Comparison of ENCODE assay signal across 8 cellular contexts in genomic region chr19:50475736-50476223, GRCh38. TPM values are rescaled to one million over a fixed set of nuclear protein-coding genes. Genes with fewer than 3 reads are reported as not detected.
A peak's percentile ranks its signal among the peaks of the same experiment; 100 is the strongest.
DNase-seq lines count a peak whose midpoint lies in the region; ATAC-seq and TF ChIP-seq lines count a peak whose summit lies in the region.

No MANE protein-coding gene starts in this region.

- H4K20me1 ChIP-seq in MM.1S (ENCODE audit: insufficient read depth, low read length), result peaks cover 3% of the 10 kb centered on the region; the same call in 1 of the 2 replicates

- H3K4me3 ChIP-seq in MM.1S (ENCODE audit: low read length), result peak overlapping the region; percentile 85; the same call in 1 of the 2 replicates
- H3K4me3 ChIP-seq in epithelial cell of proximal tubule (ENCODE audit: low read depth, low read length), result peak overlapping the region; percentile 98
- H3K4me3 ChIP-seq in retinal pigment epithelial cell (ENCODE audit: low read length), result peak overlapping the region; percentile 24

- H3K4me2 ChIP-seq in MM.1S (ENCODE audit: low read depth, low read length), result 0 out of 2 replicates have a peak overlapping the region, but pooled peaks have one; percentile 35

- peaks cover 31% of the 10 kb centered on the region for H3K79me2 ChIP-seq in MM.1S (ENCODE audit: low read length)

- ATAC-seq in GM19324 (IDR thresholded peaks at IDR 0.05; ENCODE audit: low FRiP score, unreplicated experiment) (peak; percentile 29), HG02610 (IDR thresholded peaks at IDR 0.05; ENCODE audit: unreplicated experiment) (no peak), omental fat pad (ENCODE audit: low FRiP score) (no peak), HG03439 (IDR thresholded peaks at IDR 0.05; ENCODE audit: unreplicated experiment) (no peak)

- TF ChIP-seq CTCF in MM.1S (IDR thresholded peaks at IDR 0.05; ENCODE audit: low read length), result no peak
- TF ChIP-seq CTCF in epithelial cell of proximal tubule (conservative IDR thresholded peaks at IDR 0.05; ENCODE audit: low read depth, low read length), result no peak
- TF ChIP-seq CTCF in retinal pigment epithelial cell (conservative IDR thresholded peaks at IDR 0.05; ENCODE audit: low read depth, low read length), result no peak
- TF ChIP-seq CTCF in GM13976 (IDR thresholded peaks at IDR 0.05; ENCODE audit: borderline replicate concordance, control extremely low read depth, extremely low read depth, insufficient read depth, missing control alignments), result no peak
- no peak for TF ChIP-seq CTCF in omental fat pad (IDR thresholded peaks at IDR 0.05)

- DNase-seq in MM.1S (no peak), epithelial cell of proximal tubule (ENCODE audit: low read depth) (no peak), retinal pigment epithelial cell (ENCODE audit: low read depth) (no peak), GM13976 (ENCODE audit: low spot score) (no peak), omental fat pad (ENCODE audit: low spot score) (no peak)

- H3K9ac ChIP-seq in MM.1S (ENCODE audit: low read length), result no peak overlapping the region

- H3K9me2 ChIP-seq in MM.1S (replicated peaks; ENCODE audit: insufficient read depth, low read length), result no peaks in the 10 kb centered on the region

- peaks cover 10% of the 10 kb centered on the region; the same call in 1 of the 2 replicates for H3K27me3 ChIP-seq in MM.1S (replicated peaks; ENCODE audit: insufficient read depth, low read length)

- no peak overlapping the region for H3K27ac ChIP-seq in MM.1S (ENCODE audit: low read length)

- peaks cover 5% of the 10 kb centered on the region; the same call in 1 of the 2 replicates for H3F3A ChIP-seq in MM.1S (ENCODE audit: insufficient read depth, low read length)

- H3K9me3 ChIP-seq in MM.1S (replicated peaks; ENCODE audit: insufficient read depth, low read length), result no peaks in the 10 kb centered on the region

- H3K36me3 ChIP-seq in MM.1S (replicated peaks; ENCODE audit: insufficient read depth, low read length), result no peaks in the 10 kb centered on the region

- in situ Hi-C loops in GM13976 (cut with MboI; ENCODE audit: low sequenced_read_pairs, unreplicated experiment), result no loop called here

- peak overlapping the region; percentile 40; the same call in 1 of the 2 replicates for H2AFZ ChIP-seq in MM.1S (ENCODE audit: low read length)

- no peaks in the 10 kb centered on the region for H3K4me1 ChIP-seq in MM.1S (ENCODE audit: low read length)

RNA-seq across cellular contexts. Expression of gene EMC10, which starts 0.5 kb away (rescaled TPM):
- total RNA-seq in epithelial cell of proximal tubule (123 and 185 TPM in 2 replicates), omental fat pad (10 to 100 TPM; 41.6 to 52.1 (median 47.5) TPM)

RNA-seq across cellular contexts. Expression of gene GARIN5A, which starts 0.9 kb away (rescaled TPM):
- total RNA-seq in epithelial cell of proximal tubule, result 0.69 and 2.2 TPM in 2 replicates
- 1 to 10 TPM in 1 of 4 donors, not detected in 3; 1.1 TPM for total RNA-seq in omental fat pad

RNA-seq across cellular contexts. Expression of gene JOSD2, which starts 35.2 kb away (rescaled TPM):
- total RNA-seq in epithelial cell of proximal tubule (16.1 and 36.4 TPM in 2 replicates), omental fat pad (10 to 100 TPM; 20.4 to 32.0 (median 23.0) TPM)

RNA-seq across cellular contexts. Expression of gene ASPDH, which starts 37.9 kb away (rescaled TPM):
- total RNA-seq in epithelial cell of proximal tubule (not detected in 2 replicates), omental fat pad (not detected)

RNA-seq across cellular contexts. Expression of gene MYBPC2, which starts 43.1 kb away (rescaled TPM):
- total RNA-seq in epithelial cell of proximal tubule (not detected in 2 replicates), omental fat pad (under 1 TPM in 2 of 4 donors, not detected in 2; 0.09 to 0.12 TPM)

Comparison
In these comparisons a context has a peak if more than half of its experiments do, and no peak if none do; other contexts are left out.
1. H3K4me3 ChIP-seq: peak in every context shown above with its lines; median percentile 98 in epithelial cell of proximal tubule; 85 in MM.1S; 24 in retinal pigment epithelial cell.